1 cellular context compared by ENCODE assay signal in the genomic region with DNA sequence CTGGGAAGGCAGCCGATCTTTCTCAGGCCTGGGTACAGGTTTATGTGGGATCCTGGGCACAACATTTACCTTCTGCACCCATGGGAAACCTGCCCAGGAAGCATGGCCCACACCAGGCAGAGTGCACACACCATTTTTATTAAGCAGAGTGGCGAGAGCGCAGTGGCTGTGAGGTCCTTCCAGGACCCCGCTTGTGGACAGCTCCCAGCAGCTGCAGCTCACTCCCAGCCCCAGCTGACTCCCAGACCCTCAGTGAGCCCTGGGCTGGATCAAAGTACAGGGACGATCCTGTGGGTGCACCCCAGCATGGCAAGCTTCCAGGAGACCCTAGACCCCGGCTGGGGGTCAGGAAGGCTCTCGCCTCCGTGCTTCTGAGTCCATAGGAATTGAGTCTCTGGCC.
A peak's percentile ranks its signal among the peaks of the same experiment; 100 is the strongest.
TF ChIP-seq lines count a peak whose summit lies in the region.

No MANE protein-coding gene starts in this region.

TF ChIP-seq in HepG2, 621 proteins besides CTCF, POLR2A, EP300 and RAD21 (continued from another document and continues in another):
- TF ChIP-seq ZNF574 (CRISPR knock-in tag; IDR thresholded peaks at IDR 0.05) = peak; percentile 46; the same call in 1 of the 2 replicates
- 0 out of 2 replicates have a peak, but pooled peaks have one; percentile 56 for TF ChIP-seq ZSCAN21 (CRISPR knock-in tag; IDR thresholded peaks at IDR 0.05; ENCODE audit: borderline replicate concordance)
- TF ChIP-seq HOXA9 (CRISPR knock-in tag; IDR thresholded peaks at IDR 0.05; ENCODE audit: borderline replicate concordance) = no peak
- TF ChIP-seq NR3C1 (CRISPR knock-in tag; IDR thresholded peaks at IDR 0.05) = no peak
- no peak for TF ChIP-seq KAT7 (CRISPR knock-in tag; IDR thresholded peaks at IDR 0.05; ENCODE audit: borderline replicate concordance)
- peak; percentile 75 for TF ChIP-seq SAP130 (CRISPR knock-in tag; IDR thresholded peaks at IDR 0.05; ENCODE audit: low read depth)
- no peak for TF ChIP-seq U2AF1 (optimal IDR thresholded peaks at IDR 0.05; ENCODE audit: low read depth, low read length)
- TF ChIP-seq ONECUT2 (CRISPR knock-in tag; IDR thresholded peaks at IDR 0.05) = no peak
- TF ChIP-seq SMARCE1 (IDR thresholded peaks at IDR 0.05; ENCODE audit: borderline replicate concordance) = no peak
- peak; percentile 22; the same call in 1 of the 2 replicates for TF ChIP-seq BORCS8-MEF2B (CRISPR knock-in tag; IDR thresholded peaks at IDR 0.05)
- no peak for TF ChIP-seq SMARCC2 (IDR thresholded peaks at IDR 0.05)
- TF ChIP-seq, protein P1, sequence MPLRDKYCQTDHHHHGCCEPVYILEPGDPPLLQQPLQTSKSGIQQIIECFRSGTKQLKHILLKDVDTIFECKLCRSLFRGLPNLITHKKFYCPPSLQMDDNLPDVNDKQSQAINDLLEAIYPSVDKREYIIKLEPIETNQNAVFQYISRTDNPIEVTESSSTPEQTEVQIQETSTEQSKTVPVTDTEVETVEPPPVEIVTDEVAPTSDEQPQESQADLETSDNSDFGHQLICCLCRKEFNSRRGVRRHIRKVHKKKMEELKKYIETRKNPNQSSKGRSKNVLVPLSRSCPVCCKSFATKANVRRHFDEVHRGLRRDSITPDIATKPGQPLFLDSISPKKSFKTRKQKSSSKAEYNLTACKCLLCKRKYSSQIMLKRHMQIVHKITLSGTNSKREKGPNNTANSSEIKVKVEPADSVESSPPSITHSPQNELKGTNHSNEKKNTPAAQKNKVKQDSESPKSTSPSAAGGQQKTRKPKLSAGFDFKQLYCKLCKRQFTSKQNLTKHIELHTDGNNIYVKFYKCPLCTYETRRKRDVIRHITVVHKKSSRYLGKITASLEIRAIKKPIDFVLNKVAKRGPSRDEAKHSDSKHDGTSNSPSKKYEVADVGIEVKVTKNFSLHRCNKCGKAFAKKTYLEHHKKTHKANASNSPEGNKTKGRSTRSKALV (CRISPR knock-in tag; IDR thresholded peaks at IDR 0.05) = peak; percentile 56; the same call in 1 of the 2 replicates
- TF ChIP-seq ZNF850 (CRISPR knock-in tag; conservative IDR thresholded peaks at IDR 0.05) = no peak
- no peak for TF ChIP-seq SOX6 (IDR thresholded peaks at IDR 0.05)
- TF ChIP-seq SOX6 (CRISPR knock-in tag; IDR thresholded peaks at IDR 0.05) = no peak
- no peak for TF ChIP-seq TBX2 (CRISPR knock-in tag; IDR thresholded peaks at IDR 0.05; ENCODE audit: borderline replicate concordance)
- no peak for TF ChIP-seq ZNF484 (CRISPR knock-in tag; IDR thresholded peaks at IDR 0.05; ENCODE audit: borderline replicate concordance, low read depth)
- TF ChIP-seq IKZF4 (CRISPR knock-in tag; IDR thresholded peaks at IDR 0.05; ENCODE audit: borderline replicate concordance, low read depth, not compliant biosample characterization) = no peak
- TF ChIP-seq ZNF263 (CRISPR knock-in tag; IDR thresholded peaks at IDR 0.05) = no peak
- no peak for TF ChIP-seq ZNF20 (CRISPR knock-in tag; IDR thresholded peaks at IDR 0.05)
- 0 out of 2 replicates have a peak, but pooled peaks have one; percentile 7 for TF ChIP-seq FOXA3 (CRISPR knock-in tag; IDR thresholded peaks at IDR 0.05)
- TF ChIP-seq, protein P2, sequence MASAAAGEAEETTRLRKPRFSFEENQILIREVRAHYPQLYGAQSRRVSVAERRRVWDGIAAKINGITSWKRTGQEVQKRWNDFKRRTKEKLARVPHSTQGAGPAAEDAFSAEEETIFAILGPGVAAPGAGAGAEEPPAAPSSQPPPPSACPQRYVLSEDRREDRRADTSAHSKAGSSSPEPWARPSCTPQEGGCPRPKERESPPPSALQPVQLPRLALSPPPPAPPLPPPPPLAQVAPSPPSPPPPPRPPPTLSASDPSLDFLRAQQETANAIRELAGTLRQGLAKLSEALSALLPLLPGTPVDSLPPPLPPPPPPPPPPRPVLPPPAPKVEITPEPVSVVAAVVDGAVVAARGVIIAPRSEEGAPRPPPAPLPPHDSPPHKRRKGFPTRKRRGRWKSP (CRISPR knock-in tag; IDR thresholded peaks at IDR 0.05) = no peak
- no peak for TF ChIP-seq ESRRA (CRISPR knock-in tag; IDR thresholded peaks at IDR 0.05; ENCODE audit: low read depth)
- TF ChIP-seq MBD4 (IDR thresholded peaks at IDR 0.05; ENCODE audit: borderline replicate concordance, low read length) = no peak
- no peak for TF ChIP-seq NFYB (CRISPR knock-in tag; IDR thresholded peaks at IDR 0.05)
- no peak for TF ChIP-seq CREB3 (CRISPR knock-in tag; IDR thresholded peaks at IDR 0.05)
- no peak for TF ChIP-seq ZBTB40 (IDR thresholded peaks at IDR 0.05)
- no peak; the same call in 1 of the 2 replicates for TF ChIP-seq ZBTB40 (CRISPR knock-in tag; IDR thresholded peaks at IDR 0.05)
- no peak for TF ChIP-seq CSRNP1 (CRISPR knock-in tag; IDR thresholded peaks at IDR 0.05)
- TF ChIP-seq ZNF709 (CRISPR knock-in tag; IDR thresholded peaks at IDR 0.05) = 0 out of 2 replicates have a peak, but pooled peaks have one; percentile 55
- TF ChIP-seq, protein P3, sequence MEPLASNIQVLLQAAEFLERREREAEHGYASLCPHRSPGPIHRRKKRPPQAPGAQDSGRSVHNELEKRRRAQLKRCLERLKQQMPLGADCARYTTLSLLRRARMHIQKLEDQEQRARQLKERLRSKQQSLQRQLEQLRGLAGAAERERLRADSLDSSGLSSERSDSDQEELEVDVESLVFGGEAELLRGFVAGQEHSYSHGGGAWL (CRISPR knock-in tag; IDR thresholded peaks at IDR 0.05) = 0 out of 2 replicates have a peak, but pooled peaks have one; percentile 48
- no peak for TF ChIP-seq ZNF17 (CRISPR knock-in tag; IDR thresholded peaks at IDR 0.05)
- no peak for TF ChIP-seq ZNF556 (CRISPR knock-in tag; IDR thresholded peaks at IDR 0.05; ENCODE audit: borderline replicate concordance)
- TF ChIP-seq HOMEZ (CRISPR knock-in tag; IDR thresholded peaks at IDR 0.05; ENCODE audit: low read depth) = no peak
